Comparison of ENCODE assay signal across 15 cellular contexts in genomic region chr16:57638381-57638780, GRCh38. TPM values are rescaled to one million over a fixed set of nuclear protein-coding genes. Genes with fewer than 3 reads are reported as not detected.
DNase-seq lines count a peak whose midpoint lies in the region; ATAC-seq and TF ChIP-seq lines count a peak whose summit lies in the region.
"Had no signal": no experiment of that assay in that cellular context is flagged by ENCODE, and none has a peak within 500 bp of the region (broad histone marks: within the 10 kb centered on the region; RNA-seq: fewer than 3 reads in every experiment).

No MANE protein-coding gene starts in this region.

- 0 out of 2 replicates have a peak overlapping the region, but pooled peaks have one; percentile 72 for H3K27ac ChIP-seq in BLaER1
- peak overlapping the region; percentile 14 to 82 for H3K27ac ChIP-seq in lung (ENCODE audit: low read depth in 1 of 2, low read length in 1 of 2)
- peak overlapping the region; percentile 56 to 82 (median 76) for H3K27ac ChIP-seq in stomach
- H3K27ac ChIP-seq in A673 (ENCODE audit: low read depth, low read length, poor library complexity, severe bottlenecking): no peak overlapping the region
- H3K27ac ChIP-seq: epithelial cell of prostate had no signal

- H3K9me3 ChIP-seq in BLaER1: no peaks in the 10 kb centered on the region
- no peaks in the 10 kb centered on the region for H3K9me3 ChIP-seq in lung (ENCODE audit: control insufficient read depth in 2 of 2, insufficient read depth in 1 of 2, low read length in 1 of 2)
- H3K9me3 ChIP-seq in stomach: no peaks in the 10 kb centered on the region
- H3K9me3 ChIP-seq in A673 (ENCODE audit: low read depth, low read length, poor library complexity, severe bottlenecking): no peaks in the 10 kb centered on the region

- no TSS peak for BruUV-seq in A673 (replicated peaks; lab: Mats Ljungman, UMichigan)

- H3K4me1 Mint-ChIP-seq in brain: peaks cover 86% of the 10 kb centered on the region

- ATAC-seq in lung (ENCODE audit: insufficient read depth, low FRiP score) (no peak), GM18867 (IDR thresholded peaks at IDR 0.05; ENCODE audit: unreplicated experiment) (no peak)

- H3K4me1 ChIP-seq in BLaER1 (peaks cover 97% of the 10 kb centered on the region), lung (ENCODE audit: control insufficient read depth in 2 of 2, insufficient read depth in 2 of 2, low read length in 2 of 2) (peaks cover 0 to 41% of the 10 kb centered on the region in 2 donors), stomach (peaks cover 64 to 93% (median 83%) of the 10 kb centered on the region in 4 donors), A673 (ENCODE audit: insufficient read depth, low read length, poor library complexity, severe bottlenecking) (no peaks in the 10 kb centered on the region)

- H3K27me3 ChIP-seq in BLaER1 (no peaks in the 10 kb centered on the region), lung (ENCODE audit: control insufficient read depth, insufficient read depth) (no peaks in the 10 kb centered on the region), stomach (peaks cover 0 to 53% (median 0%) of the 10 kb centered on the region in 3 donors), A673 (replicated peaks; ENCODE audit: insufficient read depth, low read depth, low read length, poor library complexity) (no peaks in the 10 kb centered on the region)

- H3K4me3 ChIP-seq in BLaER1: no peak overlapping the region
- H3K4me3 ChIP-seq in lung: no peak overlapping the region
- H3K4me3 ChIP-seq in stomach: no peak overlapping the region
- no peak overlapping the region for H3K4me3 ChIP-seq in A673 (ENCODE audit: low read depth, low read length, poor library complexity, severe bottlenecking)

- TF ChIP-seq CTCF in brain (conservative IDR thresholded peaks at IDR 0.05): no peak
- TF ChIP-seq CTCF in lung (IDR thresholded peaks at IDR 0.05; ENCODE audit: control extremely low read depth, extremely low read depth): no peak
- no peak for TF ChIP-seq CTCF in stomach (IDR thresholded peaks at IDR 0.05)
- no peak for TF ChIP-seq CTCF in A673 (conservative IDR thresholded peaks at IDR 0.05; ENCODE audit: low read depth, low read length)
- TF ChIP-seq CTCF in GM10248 (IDR thresholded peaks at IDR 0.05; ENCODE audit: control extremely low read depth, extremely low read depth, low read depth, missing control alignments): no peak

- CTCF ChIA-PET in A673 (lab: Charles Lee): interaction anchor here (0.7 kb wide), 1 partner anchor 66 kb away, joined by 3 read pairs; no protein-coding TSS in a partner anchor
- CTCF ChIA-PET in GM10248 (lab: Yijun Ruan, JAX): interaction anchor here (1.0 to 9.4 kb wide), 10 partner anchors 8 to 62 kb away, joined by 3 to 117 read pairs (median 4); no protein-coding TSS in a partner anchor

- H3K4me3 Mint-ChIP-seq in brain: peak overlapping the region; percentile 49 to 95 (median 92)
- H3K4me3 Mint-ChIP-seq: CD4-positive, alpha-beta T cell had no signal

- no peak for DNase-seq in lung (ENCODE audit: low spot score)
- DNase-seq in stomach: no peak
- no peak for DNase-seq in A673 (ENCODE audit: low spot score)
- no peak for DNase-seq in NCI-H2227 treated with DMSO at 0.1 percent for 48 hours (lab: John Stamatoyannopoulos, UW)
- DNase-seq in GM10248 (ENCODE audit: extremely low spot score): no peak
- DNase-seq: activated CD4-positive, alpha-beta T cell treated with anti-CD3 and anti-CD28 coated beads for 48 hours; dermis blood vessel endothelial cell; foreskin melanocyte; stimulated activated CD4-positive, alpha-beta T cell treated with anti-CD3 and anti-CD28 coated beads, Interleukin-4, amount 100 ng/mL, for 4 hours had no signal

- POLR2A ChIA-PET in A673 (lab: Charles Lee; ENCODE audit: low non-redundant PET) (no interaction called here), GM10248 (lab: Yijun Ruan, JAX) (no interaction called here)

- intact Hi-C loops in stomach (cut with DNase I; ENCODE audit: low total_unique reads) (no loop called here), A673 (cut with micrococcal nuclease; ENCODE audit: unreplicated experiment) (no loop called here)

- peaks cover 5% of the 10 kb centered on the region for H3K36me3 Mint-ChIP-seq in brain

- H3K36me3 ChIP-seq in BLaER1 (no peaks in the 10 kb centered on the region), lung (ENCODE audit: control insufficient read depth in 2 of 2, insufficient read depth in 2 of 2, low read length in 2 of 2) (no peaks in the 10 kb centered on the region), stomach (peaks cover 0 to 12% (median 3%) of the 10 kb centered on the region in 4 donors), A673 (ENCODE audit: insufficient read depth, low read length, poor library complexity, severe bottlenecking) (no peaks in the 10 kb centered on the region)

- peak overlapping the region; percentile 88 for H3K4me2 ChIP-seq in BLaER1

- no peak for TF ChIP-seq EP300 in stomach (IDR thresholded peaks at IDR 0.05)

- 92 to 93% methylated on average over 2 of the region's 2 CpGs for whole genome bisulfite sequencing in lung, 2 donors
- WGBS in stomach, 5 donors: 71 to 83% (median 75%) methylated on average over 2 of the region's 2 CpGs

- no peaks in the 10 kb centered on the region for H4K20me1 ChIP-seq in BLaER1

- H3K27me3 Mint-ChIP-seq in brain: peaks cover 11% of the 10 kb centered on the region

- no peaks in the 10 kb centered on the region for H3K9me3 Mint-ChIP-seq in brain
- H3K9me3 Mint-ChIP-seq: CD4-positive, alpha-beta T cell had no signal

- TF ChIP-seq POLR2A in stomach (IDR thresholded peaks at IDR 0.05): no peak

- H3K27ac Mint-ChIP-seq in brain: peak overlapping the region; percentile 93 to 99 (median 99)
- H3K27ac Mint-ChIP-seq: CD4-positive, alpha-beta T cell had no signal

- H3K9ac ChIP-seq in BLaER1: no peak overlapping the region

RNA-seq across cellular contexts. Expression of gene ADGRG1, which starts 10.0 kb away (rescaled TPM):
- polyA plus RNA-seq in brain (ENCODE audit: insufficient read depth, low read depth, low replicate concordance) (268 TPM), lung (10 to 100 TPM; 18.9 to 37.2 TPM), stomach (10 to 100 TPM in 2 of 3 donors, 1 to 10 TPM in 1; 8.9 to 30.9 (median 21.7) TPM)
- total RNA-seq in lung (10 to 100 TPM in 1 of 2 donors, 1 to 10 TPM in 1; 8.8 to 74.4 TPM), stomach (10 to 100 TPM; 17.4 to 84.8 (median 47.2) TPM), A673 (2021) (0.75 and 1.0 TPM in 2 replicates)

RNA-seq across cellular contexts. Expression of gene ADGRG3, which starts 29.7 kb away (rescaled TPM):
- polyA plus RNA-seq in brain (ENCODE audit: insufficient read depth, low read depth, low replicate concordance) (0.29 TPM), lung (10 to 100 TPM in 1 of 2 donors, 1 to 10 TPM in 1; 1.8 to 66.2 TPM), stomach (1 to 10 TPM in 1 of 3 donors, under 1 TPM in 2; 0.46 to 1.7 (median 0.95) TPM)
- total RNA-seq in lung (10 to 100 TPM in 1 of 2 donors, 1 to 10 TPM in 1; 3.9 to 14.8 TPM), stomach (10 to 100 TPM in 1 of 5 donors, 1 to 10 TPM in 2, not detected in 2; 1.7 to 50.2 (median 7.7) TPM), A673 (2021) (not detected in 2 replicates)
- total RNA-seq: H4 had no signal

RNA-seq across cellular contexts. Expression of gene DRC7, which starts 56.2 kb away (rescaled TPM):
- polyA plus RNA-seq in brain (ENCODE audit: insufficient read depth, low read depth, low replicate concordance): 2.4 TPM
- 10 to 100 TPM in 1 of 2 donors, 1 to 10 TPM in 1; 8.6 to 10.9 TPM for total RNA-seq in lung
- polyA plus RNA-seq in lung: 1 to 10 TPM; 2.5 to 4.2 TPM
- total RNA-seq in stomach: not detected
- polyA plus RNA-seq in stomach: not detected
- total RNA-seq in A673 (2021): not detected in 2 replicates
- total RNA-seq: CD4-positive, alpha-beta T cell; dermis blood vessel endothelial cell had no signal
